8 cellular contexts compared by ENCODE assay signal in the genomic region with DNA sequence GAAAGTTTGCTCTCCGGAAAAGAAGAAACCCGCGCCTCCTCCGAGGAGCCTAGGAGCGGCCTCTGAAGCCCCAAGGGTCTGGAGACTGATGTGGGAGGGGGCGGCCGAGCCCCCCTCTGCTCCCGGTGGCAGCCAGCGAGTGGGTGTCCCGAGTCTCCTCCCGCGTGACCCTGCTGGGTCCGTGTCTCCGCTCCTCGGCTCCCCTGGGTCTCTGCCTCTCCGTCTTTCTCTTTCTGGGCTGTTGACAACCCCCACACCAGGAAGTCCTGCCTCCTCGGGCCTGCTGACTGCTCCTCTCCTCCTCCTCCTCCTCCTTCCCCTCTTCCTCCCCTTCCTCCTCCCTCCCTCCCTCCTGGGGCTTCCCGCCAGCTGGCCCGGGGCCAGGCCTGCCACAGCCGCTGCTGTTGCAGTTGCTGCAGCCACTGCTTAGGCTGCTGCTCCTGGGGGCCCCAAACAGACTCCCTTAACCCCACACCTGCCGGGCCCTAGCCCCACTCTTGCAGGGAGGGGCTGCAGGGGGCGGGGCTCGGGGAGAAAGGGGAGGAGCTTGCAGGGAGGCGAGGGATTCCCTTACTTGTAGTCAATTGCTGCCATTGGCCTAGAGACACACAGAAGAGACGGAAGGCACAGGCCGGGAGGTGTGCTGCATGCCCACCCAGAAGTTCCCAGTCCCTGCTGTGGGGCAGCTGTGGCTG. TPM values are rescaled to one million over a fixed set of nuclear protein-coding genes. Genes with fewer than 3 reads are reported as not detected.
DNase-seq lines count a peak whose midpoint lies in the region; ATAC-seq and TF ChIP-seq lines count a peak whose summit lies in the region.

A gene (minus strand): TSS at position 249 of the 695 bp plus-strand sequence. CDS start 1,176 bp downstream, outside the sequence.

- H3K27me3 Mint-ChIP-seq in T-helper 17 cell (no peaks in the 10 kb centered on the region), type B pancreatic cell (no peaks in the 10 kb centered on the region)

- peak within 1 kb of the TSS; percentile 70 for H3K4me3 ChIP-seq in GM12864 (ENCODE audit: low read depth, low read length)

- peak; percentile 66 for ATAC-seq in HG02798 (IDR thresholded peaks at IDR 0.05; ENCODE audit: poor library complexity, unreplicated experiment)
- ATAC-seq in T-helper 17 cell, result peak; percentile 78
- ATAC-seq in left cardiac atrium, result peak; percentile 87 to 93

- H3K9me3 ChIP-seq in T-helper 17 cell (ENCODE audit: control insufficient read depth, low read length, poor library complexity, severe bottlenecking), result no peaks in the 10 kb centered on the region

- peak within 1 kb of the TSS; percentile 97 for H3K4me3 Mint-ChIP-seq in T-helper 17 cell
- peak within 1 kb of the TSS; percentile 92 for H3K4me3 Mint-ChIP-seq in type B pancreatic cell

- H3K36me3 Mint-ChIP-seq in T-helper 17 cell (ENCODE audit: low read depth) (peaks cover 8% of the 10 kb centered on the region), type B pancreatic cell (no peaks in the 10 kb centered on the region)

- TF ChIP-seq CTCF in GM12864 (IDR thresholded peaks at IDR 0.05; ENCODE audit: low read depth, low read length, missing control alignments) (no peak), type B pancreatic cell (conservative IDR thresholded peaks at IDR 0.05) (no peak)

- H3K27ac Mint-ChIP-seq in T-helper 17 cell (peak within 1 kb of the TSS; percentile 89), type B pancreatic cell (peak within 1 kb of the TSS; percentile 78)

- H3K9me3 Mint-ChIP-seq in type B pancreatic cell, result no peaks in the 10 kb centered on the region

- DNase-seq in GM12864 (ENCODE audit: low read depth), result peak; percentile 84
- DNase-seq in NCI-H1694 (lab: John Stamatoyannopoulos, UW), result peak; percentile 52
- peak; percentile 79 to 88 (median 88) for DNase-seq in T-helper 17 cell
- DNase-seq in amniotic stem cell (lab: John Stamatoyannopoulos, UW), result peak; percentile 83
- DNase-seq in left cardiac atrium, result peak; percentile 91
- DNase-seq in posterior vena cava (ENCODE audit: low spot score), result peak; percentile 97
- DNase-seq in type B pancreatic cell (ENCODE audit: extremely low spot score, unreplicated experiment), result peak; percentile 93

- H3K4me1 Mint-ChIP-seq in T-helper 17 cell (peaks cover 33% of the 10 kb centered on the region), type B pancreatic cell (ENCODE audit: unreplicated experiment) (peaks cover 20% of the 10 kb centered on the region)

- intact Hi-C loops in left cardiac atrium (cut with DNase I), result loop anchor here in 1 of 2 donors (5.0 kb wide), 2 partner anchors 68 to 213 kb away; a partner anchor contains a TSS
- intact Hi-C loops in posterior vena cava (cut with DNase I), result loop anchor here in 1 of 2 donors (5.0 kb wide), 1 partner anchor 203 kb away; no protein-coding TSS in a partner anchor

RNA-seq across cellular contexts. Expression of the gene that starts here (rescaled TPM):
- total RNA-seq in T-helper 17 cell (100 to 1,000 TPM in 1 of 2 donors, 10 to 100 TPM in 1; 94.7 to 104 TPM), left cardiac atrium (10 to 100 TPM; 31.3 to 36.2 TPM), posterior vena cava (10 to 100 TPM; 25.3 to 29.1 TPM), type B pancreatic cell (ENCODE audit: low replicate concordance) (45.3 and 57.6 TPM in 2 replicates)

Comparison
In these comparisons a context has a peak if more than half of its experiments do, and no peak if none do; other contexts are left out.
1. Peak in every context shown above with its lines: DNase-seq, ATAC-seq and H3K4me3 ChIP-seq.